Comparison of ENCODE assay signal across 8 cellular contexts in the genomic region with DNA sequence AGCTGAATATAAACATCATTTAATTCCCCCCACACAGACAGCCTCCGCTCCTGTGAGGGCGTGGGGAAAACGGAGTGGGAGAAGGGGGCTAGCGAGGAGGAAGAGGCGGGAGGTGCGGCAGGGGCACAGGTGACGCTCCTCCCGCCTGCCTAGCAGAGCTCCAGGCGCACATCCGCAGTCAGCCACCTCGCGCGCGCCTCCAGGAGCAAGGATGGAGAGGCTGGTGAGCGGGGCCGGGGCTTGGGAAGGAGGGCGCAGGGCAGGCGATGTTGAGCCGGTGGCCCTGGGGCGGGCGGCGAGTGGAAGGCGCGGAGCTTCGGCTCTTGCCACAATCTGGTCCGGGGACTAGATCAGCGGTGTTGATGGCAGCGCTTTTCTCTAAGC. TPM values are rescaled to one million over a fixed set of nuclear protein-coding genes. Genes with fewer than 3 reads are reported as not detected.
DNase-seq lines count a peak whose midpoint lies in the region; ATAC-seq, FAIRE-seq and TF ChIP-seq lines count a peak whose summit lies in the region.

TSS of gene CD200 (plus strand) at position 155 of the 384 bp plus-strand sequence. CDS start at position 212, 57 bp downstream.

- DNase-seq in DMS79 treated with DMSO at 0.1 percent for 48 hours (lab: John Stamatoyannopoulos, UW) = peak; percentile 56
- peak; percentile 42 for DNase-seq in NCI-H510A (lab: John Stamatoyannopoulos, UW)
- DNase-seq in activated T-helper 1 cell treated with Interleukin-2 at 50 U/mL for 16 hours (ENCODE audit: low read depth) = peak; percentile 14
- peak; percentile 14 for DNase-seq in fibroblast of peridontal ligament (ENCODE audit: extremely low read depth)
- DNase-seq in stomach = peak; percentile 45
- no peak for DNase-seq in RCC 7860 (ENCODE audit: low spot score)

- H3K27me3 ChIP-seq in stomach = peaks cover 0 to 19% (median 9%) of the 10 kb centered on the region in 3 donors

- peaks cover 29% of the 10 kb centered on the region for H3K4me1 Mint-ChIP-seq in nephron

- no peak for TF ChIP-seq CTCF in nephron (IDR thresholded peaks at IDR 0.05; ENCODE audit: unreplicated experiment in 3 of 3)
- TF ChIP-seq CTCF in stomach (IDR thresholded peaks at IDR 0.05) = no peak

- 0 to 3% (median 2%) methylated on average over 17 to 28 of the region's 28 CpGs for WGBS in stomach, 5 donors

- no peaks in the 10 kb centered on the region for H3K9me3 Mint-ChIP-seq in nephron

- H3K4me1 ChIP-seq in stomach = peaks cover 0 to 31% (median 14%) of the 10 kb centered on the region in 4 donors

- H3K36me3 Mint-ChIP-seq in nephron (ENCODE audit: low read depth) = peaks cover 19% of the 10 kb centered on the region

- no peaks in the 10 kb centered on the region for H3K36me3 ChIP-seq in stomach

- peak within 1 kb of the TSS; percentile 72 to 84 (median 83) for H3K27ac ChIP-seq in stomach

- TF ChIP-seq POLR2A in stomach (IDR thresholded peaks at IDR 0.05) = no peak

- peak within 1 kb of the TSS; percentile 47 to 62 (median 57) for H3K4me3 ChIP-seq in stomach

- no peak for TF ChIP-seq EP300 in stomach (IDR thresholded peaks at IDR 0.05)

- peaks cover 5% of the 10 kb centered on the region for H3K27me3 Mint-ChIP-seq in nephron (ENCODE audit: low read depth)

- H3K4me3 Mint-ChIP-seq in nephron = peak within 1 kb of the TSS; percentile 88 to 95 (median 93)

- H3K9me3 ChIP-seq in stomach = no peaks in the 10 kb centered on the region

- peak; percentile 61 for ATAC-seq in HG02571 (IDR thresholded peaks at IDR 0.05; ENCODE audit: unreplicated experiment)

- intact Hi-C loops in stomach (cut with DNase I; ENCODE audit: low total_unique reads) = no loop called here

- peak within 1 kb of the TSS; percentile 97 to 99 (median 99) for H3K27ac Mint-ChIP-seq in nephron

- no peak for FAIRE-seq in RCC 7860 (lab: Jason Lieb, UNC)

RNA-seq across cellular contexts. Expression of gene CD200, which starts in this region (rescaled TPM):
- total RNA-seq in stomach = 10 to 100 TPM in 2 of 5 donors, 1 to 10 TPM in 3; 3.2 to 50.0 (median 9.0) TPM
- polyA plus RNA-seq in stomach = 1 to 10 TPM; 2.2 to 4.2 (median 2.7) TPM
